In the genomic region with DNA sequence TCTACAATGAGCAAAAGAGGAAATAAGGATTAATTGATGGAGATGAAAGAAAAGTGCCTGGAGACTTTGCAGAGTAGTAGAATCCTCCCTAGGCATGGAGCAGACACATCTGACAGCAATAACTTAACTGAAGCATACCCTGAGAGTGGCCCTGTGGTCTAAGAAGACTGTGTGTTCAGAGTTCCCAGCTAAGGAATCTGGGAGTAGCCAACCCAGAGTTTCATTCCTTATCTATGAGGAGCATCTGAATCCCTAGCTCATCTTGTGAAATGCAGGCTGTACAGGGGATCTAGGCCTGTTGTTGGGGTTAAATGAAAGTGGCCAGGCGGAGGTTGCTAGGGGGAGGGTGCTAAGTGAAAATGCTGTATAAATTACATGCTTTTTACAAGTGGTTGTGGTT, we compare ENCODE assay signal across 35 cellular contexts.
"Had no signal": no experiment of that assay in that cellular context is flagged by ENCODE, and none has a peak within 500 bp of the region (broad histone marks: within the 10 kb centered on the region; RNA-seq: fewer than 3 reads in every experiment).

No MANE protein-coding gene starts in this region.

- H3K27ac ChIP-seq: adrenal gland, body of pancreas, brain microvascular endothelial cell, breast epithelium, VCaP had no signal

- H3K9me3 ChIP-seq: adrenal gland, body of pancreas had no signal

- H3K27me3 Mint-ChIP-seq: activated B cell treated with CpG ODN at 0.5 μM for 24 hours; activated CD4-positive, alpha-beta memory T cell treated with anti-CD3 and anti-CD28 coated beads for 36 hours; activated CD4-positive, alpha-beta T cell treated with anti-CD3 and anti-CD28 coated beads, Interleukin-2, amount 10 ng/mL, durations not matched to agents 24 days and 14 days; activated CD8-positive, alpha-beta T cell treated with anti-CD3 and anti-CD28 coated beads for 36 hours; activated naive CD4-positive, alpha-beta T cell treated with anti-CD3 and anti-CD28 coated beads, Interleukin-2, amount 10 ng/mL, durations not matched to agents 7 days and 5 days; activated naive CD4-positive, alpha-beta T cell treated with anti-CD3 and anti-CD28 coated beads, Interleukin-2, amount 50 U/mL, for 24 hours; activated naive CD8-positive, alpha-beta T cell; activated naive CD8-positive, alpha-beta T cell treated with anti-CD3 and anti-CD28 coated beads, Interleukin-2, amount 10 ng/mL, durations not matched to agents 7 days and 5 days; activated T-helper 17 cell treated with anti-CD3 and anti-CD28 coated beads, Interleukin-2, amount 50 U/mL, for 72 hours had no signal

- H3K36me3 Mint-ChIP-seq: activated CD4-positive, alpha-beta memory T cell treated with anti-CD3 and anti-CD28 coated beads for 36 hours; activated naive CD4-positive, alpha-beta T cell treated with anti-CD3 and anti-CD28 coated beads, Interleukin-2, amount 10 ng/mL, durations not matched to agents 7 days and 5 days; activated naive CD4-positive, alpha-beta T cell treated with anti-CD3 and anti-CD28 coated beads, Interleukin-2, amount 50 U/mL, for 24 hours; activated naive CD8-positive, alpha-beta T cell; activated naive CD8-positive, alpha-beta T cell treated with anti-CD3 and anti-CD28 coated beads, Interleukin-2, amount 10 ng/mL, durations not matched to agents 7 days and 5 days had no signal

- H3K4me1 ChIP-seq: adrenal gland, body of pancreas, breast epithelium had no signal

- DNase-seq: activated B cell treated with CpG ODN at 0.5 μM for 24 hours; activated CD4-positive, alpha-beta memory T cell treated with anti-CD3 and anti-CD28 coated beads for 36 hours; activated CD4-positive, alpha-beta T cell treated with anti-CD3 and anti-CD28 coated beads for 4 hours; activated CD4-positive, alpha-beta T cell treated with anti-CD3 and anti-CD28 coated beads, Interleukin-2, amount 10 ng/mL, durations not matched to agents 24 days and 14 days; activated CD4-positive, alpha-beta T cell treated with anti-CD3 and anti-CD28 coated beads, Interleukin-2, amount 50 U/mL, for 1 hour; activated CD4-positive, alpha-beta T cell treated with anti-CD3 and anti-CD28 coated beads, Interleukin-2, amount 50 U/mL, for 4 hours; activated CD4-positive, CD25-positive, alpha-beta regulatory T cell treated with anti-CD3 and anti-CD28 coated beads, Interleukin-2, amount 50 U/mL, for 72 hours; activated CD8-positive, alpha-beta memory T cell treated with anti-CD3 and anti-CD28 coated beads, Interleukin-2, amount 50 U/mL, for 4 hours; activated CD8-positive, alpha-beta T cell treated with anti-CD3 and anti-CD28 coated beads for 36 hours; activated effector memory CD4-positive, alpha-beta T cell treated with anti-CD3 and anti-CD28 coated beads, Interleukin-2, amount 50 U/mL, for 16 hours; activated gamma-delta T cell treated with Interleukin-2 at 50 U/mL for 16 hours; activated naive CD4-positive, alpha-beta T cell; activated naive CD4-positive, alpha-beta T cell treated with anti-CD3 and anti-CD28 coated beads, Interleukin-2, amount 10 ng/mL, durations not matched to agents 7 days and 5 days; activated naive CD8-positive, alpha-beta T cell treated with anti-CD3 and anti-CD28 coated beads, Interleukin-2, amount 10 ng/mL, durations not matched to agents 7 days and 5 days; activated T-cell treated with anti-CD3 and anti-CD28 coated beads for 4 hours; activated T-cell treated with anti-CD3 and anti-CD28 coated beads, Interleukin-2, amount 50 U/mL, for 1 hour; activated T-cell treated with anti-CD3 and anti-CD28 coated beads, Interleukin-2, amount 50 U/mL, for 4 hours; activated T-cell treated with anti-CD3 and anti-CD28 coated beads, Interleukin-2, amount 50 U/mL, for 72 hours; adrenal gland; amygdala; anterior cingulate cortex; body of pancreas; brain microvascular endothelial cell; central memory CD4-positive, alpha-beta T cell; T-helper 1 cell; T-helper 2 cell; T-helper 9 cell had no signal

- H3K4me3 Mint-ChIP-seq: activated B cell treated with CpG ODN at 0.5 μM for 24 hours; activated CD4-positive, alpha-beta memory T cell treated with anti-CD3 and anti-CD28 coated beads for 36 hours; activated CD4-positive, alpha-beta T cell treated with anti-CD3 and anti-CD28 coated beads, Interleukin-2, amount 10 ng/mL, durations not matched to agents 24 days and 14 days; activated CD8-positive, alpha-beta T cell treated with anti-CD3 and anti-CD28 coated beads for 36 hours; activated naive CD4-positive, alpha-beta T cell treated with anti-CD3 and anti-CD28 coated beads, Interleukin-2, amount 10 ng/mL, durations not matched to agents 7 days and 5 days; activated naive CD4-positive, alpha-beta T cell treated with anti-CD3 and anti-CD28 coated beads, Interleukin-2, amount 50 U/mL, for 24 hours; activated naive CD8-positive, alpha-beta T cell; activated naive CD8-positive, alpha-beta T cell treated with anti-CD3 and anti-CD28 coated beads, Interleukin-2, amount 10 ng/mL, durations not matched to agents 7 days and 5 days; activated T-cell treated with anti-CD3 and anti-CD28 coated beads, Interleukin-2, amount 50 U/mL, for 4 hours; activated T-cell treated with anti-CD3 and anti-CD28 coated beads, Interleukin-2, amount 50 U/mL, for 72 hours; activated T-helper 1 cell treated with anti-CD3 and anti-CD28 coated beads, Interleukin-12 subunit alpha, Interleukin-12 subunit beta, Interleukin-2, Interleukin-4 antibody, amounts not matched to agents 30 ng/mL and 10 ng/mL and 1 ng/mL, durations not matched to agents 14 hours and 24 hours and 36 hours; activated T-helper 17 cell treated with anti-CD3 and anti-CD28 coated beads, Interleukin-2, amount 50 U/mL, for 72 hours; T-helper 1 cell treated with Interleukin-12 subunit alpha and Interleukin-12 subunit beta and Interleukin-4 antibody, amounts not matched to agents 30 μg/mL and 1 μg/mL, for 36 hours; T-helper 2 cell treated with Interferon-gamma antibody and Interleukin-4, amounts not matched to agents 5 μg/mL and 100 μg/mL, for 36 hours had no signal

- H3K4me3 ChIP-seq: adrenal gland, body of pancreas, breast epithelium had no signal

- H3K27me3 ChIP-seq: adrenal gland, body of pancreas, brain microvascular endothelial cell, breast epithelium had no signal

- H3K36me3 ChIP-seq: adrenal gland, brain microvascular endothelial cell, breast epithelium had no signal

- H3K4me1 Mint-ChIP-seq: activated B cell treated with CpG ODN at 0.5 μM for 24 hours; activated CD4-positive, alpha-beta T cell treated with anti-CD3 and anti-CD28 coated beads, Interleukin-2, amount 10 ng/mL, durations not matched to agents 24 days and 14 days; activated naive CD4-positive, alpha-beta T cell treated with anti-CD3 and anti-CD28 coated beads, Interleukin-2, amount 10 ng/mL, durations not matched to agents 7 days and 5 days; activated naive CD4-positive, alpha-beta T cell treated with anti-CD3 and anti-CD28 coated beads, Interleukin-2, amount 50 U/mL, for 24 hours; activated naive CD8-positive, alpha-beta T cell treated with anti-CD3 and anti-CD28 coated beads, Interleukin-2, amount 10 ng/mL, durations not matched to agents 7 days and 5 days; activated T-helper 17 cell treated with anti-CD3 and anti-CD28 coated beads, Interleukin-2, amount 50 U/mL, for 72 hours had no signal

- H3K27ac Mint-ChIP-seq: activated B cell treated with CpG ODN at 0.5 μM for 24 hours; activated CD4-positive, alpha-beta memory T cell treated with anti-CD3 and anti-CD28 coated beads for 36 hours; activated CD4-positive, alpha-beta T cell treated with anti-CD3 and anti-CD28 coated beads, Interleukin-2, amount 10 ng/mL, durations not matched to agents 24 days and 14 days; activated CD8-positive, alpha-beta T cell treated with anti-CD3 and anti-CD28 coated beads for 36 hours; activated naive CD4-positive, alpha-beta T cell treated with anti-CD3 and anti-CD28 coated beads, Interleukin-2, amount 10 ng/mL, durations not matched to agents 7 days and 5 days; activated naive CD4-positive, alpha-beta T cell treated with anti-CD3 and anti-CD28 coated beads, Interleukin-2, amount 50 U/mL, for 24 hours; activated naive CD8-positive, alpha-beta T cell; activated naive CD8-positive, alpha-beta T cell treated with anti-CD3 and anti-CD28 coated beads, Interleukin-2, amount 10 ng/mL, durations not matched to agents 7 days and 5 days; activated T-cell treated with anti-CD3 and anti-CD28 coated beads, Interleukin-2, amount 50 U/mL, for 72 hours; activated T-helper 1 cell treated with anti-CD3 and anti-CD28 coated beads, Interleukin-12 subunit alpha, Interleukin-12 subunit beta, Interleukin-2, Interleukin-4 antibody, amounts not matched to agents 30 ng/mL and 10 ng/mL and 1 ng/mL, durations not matched to agents 14 hours and 24 hours and 36 hours; activated T-helper 17 cell treated with anti-CD3 and anti-CD28 coated beads, Interleukin-2, amount 50 U/mL, for 72 hours; T-helper 1 cell treated with Interleukin-12 subunit alpha and Interleukin-12 subunit beta and Interleukin-4 antibody, amounts not matched to agents 30 μg/mL and 1 μg/mL, for 36 hours; T-helper 2 cell treated with Interferon-gamma antibody and Interleukin-4, amounts not matched to agents 5 μg/mL and 100 μg/mL, for 36 hours had no signal
